Comparison of ENCODE assay signal across 2 cellular contexts in the genomic region with DNA sequence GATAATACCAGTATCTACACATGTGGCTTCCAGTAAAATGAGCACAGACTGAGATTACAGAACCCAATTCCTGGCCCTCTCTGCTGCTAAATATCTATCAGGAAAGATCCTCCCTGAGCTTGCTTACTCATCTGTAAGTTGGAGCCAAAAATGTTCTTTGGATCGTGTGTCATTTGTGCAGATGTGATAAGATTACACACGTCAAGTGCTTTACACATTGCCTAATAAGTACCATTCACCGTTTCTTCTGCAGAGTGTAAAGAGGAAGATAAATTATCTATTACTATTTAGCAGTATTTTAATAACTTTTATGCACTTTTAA.
A peak's percentile ranks its signal among the peaks of the same experiment; 100 is the strongest.
TF ChIP-seq lines count a peak whose summit lies in the region.

No MANE protein-coding gene starts in this region.

TF ChIP-seq in K562, 482 proteins besides CTCF, POLR2A, EP300 and RAD21 (continues in another document):
- TF ChIP-seq MEIS2 (IDR thresholded peaks at IDR 0.05; ENCODE audit: partially characterized antibody) = peak; percentile 67
- TF ChIP-seq ELF4 (CRISPR knock-in tag; IDR thresholded peaks at IDR 0.05) = 0 out of 2 replicates have a peak, but pooled peaks have one; percentile 20
- TF ChIP-seq ZFPM2 (CRISPR knock-in tag; IDR thresholded peaks at IDR 0.05) = no peak
- TF ChIP-seq TEAD4 (IDR thresholded peaks at IDR 0.05; ENCODE audit: low read length) = peak; percentile 67
- TF ChIP-seq TEAD4 (CRISPR knock-in tag; IDR thresholded peaks at IDR 0.05; ENCODE audit: borderline replicate concordance) = no peak
- no peak for TF ChIP-seq CEBPG (CRISPR knock-in tag; IDR thresholded peaks at IDR 0.05)
- peak; percentile 74 to 79 for TF ChIP-seq CEBPG (tag; conservative IDR thresholded peaks at IDR 0.05 in 1 of 2, IDR thresholded peaks at IDR 0.05 in 1 of 2)
- no peak for TF ChIP-seq ARHGAP35 (IDR thresholded peaks at IDR 0.05; ENCODE audit: partially characterized antibody)
- no peak for TF ChIP-seq ZNF586 (CRISPR knock-in tag; conservative IDR thresholded peaks at IDR 0.05)
- peak; percentile 77 for TF ChIP-seq SMARCA4 (IDR thresholded peaks at IDR 0.05)
- peak; percentile 70 for TF ChIP-seq CREM (IDR thresholded peaks at IDR 0.05; ENCODE audit: low read depth)
- no peak for TF ChIP-seq U2AF2 (optimal IDR thresholded peaks at IDR 0.05; ENCODE audit: low read depth, low read length)
- no peak for TF ChIP-seq RFX5 (IDR thresholded peaks at IDR 0.05; ENCODE audit: low read depth, low read length)
- no peak for TF ChIP-seq PTRF (tag; IDR thresholded peaks at IDR 0.05)
- TF ChIP-seq ZNF253 (CRISPR knock-in tag; conservative IDR thresholded peaks at IDR 0.05) = no peak
- TF ChIP-seq JUN (IDR thresholded peaks at IDR 0.05; ENCODE audit: borderline replicate concordance, low read depth, low read length) = peak; percentile 51; the same call in 1 of the 2 replicates
- no peak for TF ChIP-seq JUN (CRISPR knock-in tag; IDR thresholded peaks at IDR 0.05; ENCODE audit: borderline replicate concordance)
- no peak for TF ChIP-seq NUFIP1 (IDR thresholded peaks at IDR 0.05; ENCODE audit: partially characterized antibody)
- no peak for TF ChIP-seq PML (IDR thresholded peaks at IDR 0.05; ENCODE audit: low read length)
- TF ChIP-seq TSC22D4 (tag; IDR thresholded peaks at IDR 0.05) = no peak
- TF ChIP-seq ARID1B (IDR thresholded peaks at IDR 0.05) = peak; percentile 80
- peak; percentile 71; the same call in 1 of the 2 replicates for TF ChIP-seq JUND (IDR thresholded peaks at IDR 0.05; ENCODE audit: borderline replicate concordance, low read depth, low read length)
- peak; percentile 62; the same call in 1 of the 3 replicates for TF ChIP-seq JUND (tag; IDR thresholded peaks at IDR 0.05; ENCODE audit: borderline replicate concordance, low read depth, low read length)
- no peak for TF ChIP-seq HBP1 (CRISPR knock-in tag; IDR thresholded peaks at IDR 0.05)
- peak; percentile 47 to 50; a peak in 2 of 4 replicates for TF ChIP-seq KDM1A (IDR thresholded peaks at IDR 0.05)
- no peak for TF ChIP-seq ETV5 (CRISPR knock-in tag; IDR thresholded peaks at IDR 0.05; ENCODE audit: low read depth)
- no peak for TF ChIP-seq YBX1 (IDR thresholded peaks at IDR 0.05)
- no peak for TF ChIP-seq MAZ (CRISPR knock-in tag; conservative IDR thresholded peaks at IDR 0.05 in 1 of 2, IDR thresholded peaks at IDR 0.05 in 1 of 2)
- no peak for TF ChIP-seq ZNF395 (CRISPR knock-in tag; IDR thresholded peaks at IDR 0.05)
- TF ChIP-seq HNRNPL (IDR thresholded peaks at IDR 0.05; ENCODE audit: low read depth, low read length) = no peak
- TF ChIP-seq L3MBTL2 (IDR thresholded peaks at IDR 0.05) = 0 out of 2 replicates have a peak, but pooled peaks have one; percentile 18
- TF ChIP-seq MAFG (tag; conservative IDR thresholded peaks at IDR 0.05) = 0 out of 2 replicates have a peak, but pooled peaks have one; percentile 46
- peak; percentile 40; the same call in 1 of the 2 replicates for TF ChIP-seq CBFA2T2 (conservative IDR thresholded peaks at IDR 0.05)
- no peak for TF ChIP-seq PBX2 (CRISPR knock-in tag; IDR thresholded peaks at IDR 0.05; ENCODE audit: low read depth)
- peak; percentile 36; the same call in 1 of the 2 replicates for TF ChIP-seq PBX2 (tag; conservative IDR thresholded peaks at IDR 0.05; ENCODE audit: low read depth)
- TF ChIP-seq SMAD3 (CRISPR knock-in tag; conservative IDR thresholded peaks at IDR 0.05) = 0 out of 2 replicates have a peak, but pooled peaks have one; percentile 3
- no peak for TF ChIP-seq ATF1 (CRISPR knock-in tag; IDR thresholded peaks at IDR 0.05)
- peak; percentile 49 for TF ChIP-seq ATF1 (tag; IDR thresholded peaks at IDR 0.05)

TF ChIP-seq in HEK293T, 16 proteins besides CTCF, POLR2A, EP300 and RAD21:
- TF ChIP-seq BHLHE40 (IDR thresholded peaks at IDR 0.05; ENCODE audit: borderline replicate concordance) (no peak), TARDBP (IDR thresholded peaks at IDR 0.05) (no peak), SUZ12 (IDR thresholded peaks at IDR 0.05) (no peak), SP1 (IDR thresholded peaks at IDR 0.05) (no peak), ELF4 (IDR thresholded peaks at IDR 0.05) (no peak)
